In the genomic region with DNA sequence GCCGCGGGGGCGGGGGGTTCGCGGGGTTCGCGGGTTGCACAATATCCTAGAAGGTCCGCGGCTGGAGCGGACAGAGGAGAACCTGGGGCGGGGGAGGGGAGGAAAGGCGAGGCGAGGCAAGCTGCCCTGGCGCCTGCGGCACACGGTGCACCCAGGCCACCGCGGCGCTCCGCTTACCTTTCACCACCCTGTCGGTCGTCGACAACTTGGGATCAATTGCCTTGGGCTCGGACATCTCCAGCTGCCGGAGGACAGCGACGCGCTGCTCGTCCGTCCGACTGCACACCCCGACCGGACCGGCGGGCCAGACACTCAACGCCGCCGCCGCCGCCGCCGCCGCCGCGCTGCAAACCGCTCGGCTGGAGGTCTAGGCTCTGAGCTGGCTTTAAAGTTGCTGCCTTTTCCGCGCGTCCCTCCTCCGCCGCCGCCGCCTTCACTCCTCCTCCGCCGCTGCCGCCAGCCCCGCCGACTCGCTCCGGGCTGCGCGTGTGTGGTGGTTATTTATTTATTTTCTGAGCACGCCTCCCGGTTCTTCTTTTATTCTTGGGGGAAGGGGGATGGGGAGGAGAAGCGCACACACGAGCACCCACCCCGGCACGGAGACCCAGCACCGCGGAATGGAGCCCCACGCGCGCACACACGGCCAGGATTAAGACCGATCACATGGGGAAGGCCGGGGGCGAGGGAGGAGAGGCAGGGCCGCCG, we compare ENCODE assay signal across 8 cellular contexts. TPM values are rescaled to one million over a fixed set of nuclear protein-coding genes. Genes with fewer than 3 reads are reported as not detected.
DNase-seq lines count a peak whose midpoint lies in the region; ATAC-seq and TF ChIP-seq lines count a peak whose summit lies in the region.

No MANE protein-coding gene starts in this region.

- TF ChIP-seq CTCF in 22Rv1 (IDR thresholded peaks at IDR 0.05) = no peak

- H3K36me3 ChIP-seq in esophagus (ENCODE audit: control insufficient read depth in 2 of 2, insufficient read depth in 2 of 2, low read length in 1 of 2) = no peaks in the 10 kb centered on the region
- H3K36me3 ChIP-seq in muscle layer of duodenum (ENCODE audit: control insufficient read depth in 1 of 2, insufficient read depth in 2 of 2, low read length in 2 of 2) = peaks cover 0 to 4% of the 10 kb centered on the region in 2 donors

- H3K4me3 ChIP-seq in esophagus (ENCODE audit: low read depth in 1 of 2, low read length in 2 of 2) = peak overlapping the region; percentile 89 to 98
- peak overlapping the region; percentile 48 to 85 for H3K4me3 ChIP-seq in muscle layer of duodenum (ENCODE audit: low read depth in 1 of 2, low read length in 2 of 2)

- 0 to 1% methylated on average over 60 to 80 of the region's 80 CpGs for WGBS in esophagus, 2 donors

- DNase-seq in NCI-H526 (lab: John Stamatoyannopoulos, UW) = peak; percentile 65 to 77
- peak; percentile 41 for DNase-seq in activated T-cell treated with anti-CD3 and anti-CD28 coated beads for 48 hours (ENCODE audit: low read depth)
- peak in 5 of 6 experiments; percentile 65 to 88 (median 74) for DNase-seq in stimulated activated naive CD4-positive, alpha-beta T cell (lab: John Stamatoyannopoulos, UW)

- H3K4me1 ChIP-seq in esophagus (ENCODE audit: control insufficient read depth in 2 of 2, insufficient read depth in 2 of 2, low read length in 1 of 2) (peaks cover 0 to 8% of the 10 kb centered on the region in 2 donors), muscle layer of duodenum (ENCODE audit: control insufficient read depth in 1 of 2, insufficient read depth in 2 of 2, low read length in 2 of 2) (peaks cover 11 to 18% of the 10 kb centered on the region in 2 donors)

- peak; percentile 5 for ATAC-seq in GM18499 (IDR thresholded peaks at IDR 0.05; ENCODE audit: insufficient read depth, unreplicated experiment)
- peak; percentile 7 for ATAC-seq in HG02981 (IDR thresholded peaks at IDR 0.05; ENCODE audit: unreplicated experiment)

- H3K9me3 ChIP-seq in esophagus (ENCODE audit: control insufficient read depth in 2 of 2, insufficient read depth in 1 of 2, low read depth in 1 of 2, low read length in 1 of 2) (no peaks in the 10 kb centered on the region), muscle layer of duodenum (ENCODE audit: control insufficient read depth in 1 of 2, low read length in 2 of 2) (no peaks in the 10 kb centered on the region)

- H3K27me3 ChIP-seq in esophagus (ENCODE audit: control insufficient read depth in 1 of 2, insufficient read depth in 2 of 2, low read length in 2 of 2) (no peaks in the 10 kb centered on the region), muscle layer of duodenum (ENCODE audit: low read depth, low read length) (no peaks in the 10 kb centered on the region)

- H3K27ac ChIP-seq in 22Rv1 (peak overlapping the region; percentile 98), esophagus (ENCODE audit: low read depth in 2 of 2, low read length in 1 of 2) (peak overlapping the region; percentile 94 to 95), muscle layer of duodenum (ENCODE audit: low read length) (peak overlapping the region; percentile 23)

RNA-seq across cellular contexts. Expression of a gene that starts 0.6 kb away (rescaled TPM):
- 1 to 10 TPM; 5.2 to 5.8 TPM for polyA plus RNA-seq in esophagus

Comparison
In these comparisons a context has a peak if more than half of its experiments do, and no peak if none do; other contexts are left out.
1. Peak in every context shown above with its lines: DNase-seq, ATAC-seq, H3K4me3 ChIP-seq and H3K27ac ChIP-seq.
2. H3K27ac ChIP-seq: peak in every context shown above with its lines; median percentile 98 in 22Rv1; 94 in esophagus; 23 in muscle layer of duodenum.